ENCODE assay signal across 27 cellular contexts in the genomic region with DNA sequence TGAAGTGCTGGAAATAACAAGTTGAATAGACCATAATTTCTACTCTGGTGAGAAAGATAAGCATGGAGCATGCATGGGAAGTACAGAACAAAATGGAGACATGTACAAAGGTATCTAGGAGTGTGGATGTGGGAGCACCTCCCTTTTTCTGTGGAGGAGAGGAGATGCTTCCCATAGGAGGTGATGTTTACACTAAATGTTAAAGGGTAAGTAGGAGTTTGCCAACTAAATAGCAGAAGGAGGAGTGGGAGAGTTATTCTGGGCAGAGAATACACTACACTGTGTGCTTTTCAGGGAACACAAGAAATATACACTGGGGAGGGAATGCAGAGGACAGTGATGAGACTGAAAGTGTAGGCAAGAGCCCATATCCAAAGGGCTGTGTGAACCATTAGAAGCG.
"Had no signal": no experiment of that assay in that cellular context is flagged by ENCODE, and none has a peak within 500 bp of the region (broad histone marks: within the 10 kb centered on the region; RNA-seq: fewer than 3 reads in every experiment).

No MANE protein-coding gene starts in this region.

- H3K4me3 ChIP-seq: neural progenitor cell, ovary, psoas muscle, right lobe of liver, skin epidermis, smooth muscle cell, spleen, stomach, thoracic aorta, thyroid gland, tibial nerve, upper lobe of left lung, uterus had no signal

- H3K9me3 ChIP-seq: ovary, psoas muscle, right lobe of liver, spleen, stomach, thoracic aorta, thyroid gland, tibial nerve, upper lobe of left lung, uterus had no signal

- H3K4me2 ChIP-seq: neural progenitor cell, smooth muscle cell had no signal

- H3K27ac ChIP-seq: neural progenitor cell, ovary, parathyroid adenoma, psoas muscle, right lobe of liver, skin epidermis, spleen, stomach, thoracic aorta, thyroid gland, tibial nerve, upper lobe of left lung, uterus had no signal

- DNase-seq: naive thymus-derived CD4-positive, alpha-beta T cell; natural killer cell; occipital lobe; ovary; posterior cingulate gyrus; psoas muscle; right cardiac atrium; right lobe of liver; spleen; stimulated activated CD4-positive, alpha-beta T cell treated with anti-CD3 and anti-CD28 coated beads, Interleukin-12 subunit alpha, Interleukin-12 subunit beta, amount 100 ng/mL, for 4 hours; stimulated activated CD4-positive, alpha-beta T cell treated with anti-CD3 and anti-CD28 coated beads, Interleukin-1b, Interleukin-23, amount 100 ng/mL, for 48 hours; stimulated activated CD4-positive, alpha-beta T cell treated with anti-CD3 and anti-CD28 coated beads, Interleukin-4, amount 100 ng/mL, for 1 hour; stimulated activated CD4-positive, alpha-beta T cell treated with anti-CD3 and anti-CD28 coated beads, Interleukin-4, amount 100 ng/mL, for 4 hours; stimulated activated CD8-positive, alpha-beta memory T cell treated with anti-CD3 and anti-CD28 coated beads, Interleukin-4, amount 100 ng/mL, for 48 hours; stimulated activated naive B cell treated with anti-CD40 and anti-IgM and Interleukin-4, amounts not matched to agents 10 μg/mL and 1 μg/mL and 100 μg/mL, for 72 hours; stimulated activated naive CD4-positive, alpha-beta T cell treated with Interleukin-2 at 50 U/mL for 16 hours; stomach; thyroid gland; trophoblast cell; upper lobe of left lung; uterus had no signal

- H3K36me3 ChIP-seq: neural progenitor cell, ovary, right lobe of liver, spleen, stomach, thoracic aorta, thyroid gland, tibial nerve, upper lobe of left lung, uterus had no signal

- H3K27me3 ChIP-seq: neural progenitor cell, ovary, right lobe of liver, spleen, stomach, thyroid gland, tibial nerve, upper lobe of left lung, uterus had no signal

- ATAC-seq: naive thymus-derived CD4-positive, alpha-beta T cell; natural killer cell; psoas muscle; right cardiac atrium; right lobe of liver; stimulated activated naive B cell treated with anti-CD40 and anti-IgM and Interleukin-4, amounts not matched to agents 10 μg/mL and 1 μg/mL and 100 μg/mL, for 72 hours had no signal

- H2AFZ ChIP-seq: neural progenitor cell, parathyroid adenoma had no signal

- H3K79me2 ChIP-seq: parathyroid adenoma had no signal

- H3K4me1 ChIP-seq: parathyroid adenoma, right lobe of liver, spleen, stomach, tibial nerve, upper lobe of left lung, uterus had no signal

- H3K9ac ChIP-seq: neural progenitor cell, parathyroid adenoma had no signal
